Comparison of ENCODE assay signal across 1 cellular context in the genomic region with DNA sequence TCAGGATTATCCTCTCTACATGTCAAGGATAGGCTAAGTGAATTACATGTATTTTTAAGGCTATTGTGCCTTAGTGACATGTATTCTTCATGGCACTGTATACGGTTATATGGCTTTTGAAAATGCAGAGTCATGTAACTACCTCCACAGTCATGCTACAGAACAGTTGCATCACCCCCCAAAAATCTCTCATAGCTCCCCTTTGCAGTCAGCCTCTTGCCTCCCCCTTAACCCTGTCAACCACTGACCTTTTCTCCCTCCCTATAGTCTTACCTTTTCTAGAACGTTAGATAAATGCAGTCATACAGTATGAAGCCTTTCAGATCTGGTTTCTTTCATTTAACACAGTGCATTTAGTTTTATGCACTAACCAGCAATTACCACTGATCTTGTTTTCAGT.
TF ChIP-seq lines count a peak whose summit lies in the region.

No MANE protein-coding gene starts in this region.

TF ChIP-seq in HepG2, 621 proteins besides CTCF, POLR2A, EP300 and RAD21:
- TF ChIP-seq NFE2L2 (IDR thresholded peaks at IDR 0.05; ENCODE audit: low read length) (peak; percentile 40; the same call in 1 of the 2 replicates), MAFK (conservative IDR thresholded peaks at IDR 0.05 in 1 of 2, IDR thresholded peaks at IDR 0.05 in 1 of 2; ENCODE audit: low read length in 2 of 2) (0 out of 4 replicates have a peak, but pooled peaks of 1 of the 2 experiments have one; percentile 0), CBX2 (IDR thresholded peaks at IDR 0.05; ENCODE audit: low read depth, low read length) (no peak), CBX2 (CRISPR knock-in tag; IDR thresholded peaks at IDR 0.05; ENCODE audit: low read depth) (no peak)
